ENCODE assay signal across 24 cellular contexts in the genomic region with DNA sequence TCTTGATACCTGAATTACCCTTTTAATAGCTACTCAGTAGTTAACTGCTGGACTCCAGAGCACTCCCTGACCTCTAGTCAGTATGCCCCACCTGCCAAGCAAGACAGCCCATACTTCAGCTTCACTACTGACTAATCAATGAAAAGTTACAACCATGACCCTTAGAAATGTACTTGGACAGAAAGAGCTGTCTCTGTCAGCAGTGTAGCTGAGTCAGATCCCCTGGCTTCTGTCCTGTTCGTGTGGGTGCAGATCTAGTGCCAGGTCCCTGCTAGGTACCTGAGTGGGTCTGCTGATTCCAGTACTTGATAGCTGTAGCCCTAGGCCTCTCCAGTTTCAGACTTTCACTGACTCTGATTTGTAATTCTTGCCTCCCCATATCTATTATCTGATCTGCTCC.
DNase-seq lines count a peak whose midpoint lies in the region; ATAC-seq and TF ChIP-seq lines count a peak whose summit lies in the region.
"Had no signal": no experiment of that assay in that cellular context is flagged by ENCODE, and none has a peak within 500 bp of the region (broad histone marks: within the 10 kb centered on the region; RNA-seq: fewer than 3 reads in every experiment).

No MANE protein-coding gene starts in this region.

- no peak for TF ChIP-seq POLR2A in thyroid gland (IDR thresholded peaks at IDR 0.05)

- H3K4me1 ChIP-seq in mammary epithelial cell (ENCODE audit: insufficient read depth, low read length) = peaks cover 16% of the 10 kb centered on the region
- peaks cover 0 to 4% of the 10 kb centered on the region in 2 donors for H3K4me1 ChIP-seq in thyroid gland
- no peaks in the 10 kb centered on the region for H3K4me1 ChIP-seq in endodermal cell (ENCODE audit: control insufficient read depth, insufficient read depth, low read length)
- H3K4me1 ChIP-seq: uterus had no signal

- H3K9ac ChIP-seq in mammary epithelial cell (ENCODE audit: insufficient read depth, low read length) (no peak overlapping the region), endodermal cell (ENCODE audit: extremely low read depth, low read length, poor library complexity, severe bottlenecking) (no peak overlapping the region)

- WGBS in mammary epithelial cell (ENCODE audit: low coverage, missing lambda C conversion rate) = 0% methylated on average over 1 of the region's 1 CpG
- 33% methylated on average over 1 of the region's 1 CpG for WGBS in thyroid gland, 2 donors
- 93 to 100% methylated on average over 1 of the region's 1 CpG for WGBS in endodermal cell (ENCODE audit: insufficient coverage in 1 of 2, insufficient read length in 1 of 2), 2 experiments

- H3K36me3 Mint-ChIP-seq in endodermal cell (ENCODE audit: low read depth) = no peaks in the 10 kb centered on the region
- H3K36me3 Mint-ChIP-seq: brain had no signal

- H2AFZ ChIP-seq in mammary epithelial cell (ENCODE audit: low read depth, low read length) = no peak overlapping the region
- H2AFZ ChIP-seq: hepatocyte had no signal

- TF ChIP-seq CTCF in mammary epithelial cell (conservative IDR thresholded peaks at IDR 0.05 in 1 of 2, IDR thresholded peaks at IDR 0.05 in 1 of 2; ENCODE audit: extremely low read depth in 1 of 2, insufficient read depth in 1 of 2, low read depth in 1 of 2, low read length in 2 of 2) (no peak), thyroid gland (IDR thresholded peaks at IDR 0.05) (no peak), endodermal cell (conservative IDR thresholded peaks at IDR 0.05) (no peak)

- dilution Hi-C loops in mammary epithelial cell (cut with HindIII; ENCODE audit: low sequenced_read_pairs) = no loop called here

- no peaks in the 10 kb centered on the region for H3K27me3 Mint-ChIP-seq in endodermal cell (ENCODE audit: insufficient read depth)
- H3K27me3 Mint-ChIP-seq: activated T-cell treated with anti-CD3 and anti-CD28 coated beads, Interleukin-2, amount 50 U/mL, for 24 hours; IgD-negative memory B cell had no signal

- H3K4me3 ChIP-seq in MG63 (no peak overlapping the region), mammary epithelial cell (replicated peaks in 1 of 3; ENCODE audit: insufficient read depth in 1 of 3, low read depth in 2 of 3, low read length in 3 of 3) (no peak overlapping the region), thyroid gland (replicated peaks in 1 of 3) (no peak overlapping the region), endodermal cell (ENCODE audit: low read length) (no peak overlapping the region)
- H3K4me3 ChIP-seq: hepatocyte, SJSA1, skin epidermis, thoracic aorta, uterus had no signal

- DNase-seq in MG63 (peak; percentile 68), mammary epithelial cell (peak; percentile 46), islet precursor cell (peak; percentile 56), thyroid gland (peak; percentile 82 to 85), endodermal cell (no peak)
- DNase-seq: activated CD4-positive, alpha-beta T cell treated with anti-CD3 and anti-CD28 coated beads for 4 hours; activated gamma-delta T cell; activated T-cell treated with anti-CD3 and anti-CD28 coated beads, Interleukin-2, amount 50 U/mL, for 24 hours; erythroblast; naive thymus-derived CD4-positive, alpha-beta T cell; NCI-H1105; NCI-H2029; RPMI8226; uterus had no signal

- no peak overlapping the region for H3K4me3 Mint-ChIP-seq in endodermal cell
- H3K4me3 Mint-ChIP-seq: activated T-cell treated with anti-CD3 and anti-CD28 coated beads, Interleukin-2, amount 50 U/mL, for 24 hours; brain; IgD-negative memory B cell; mesothelial cell of epicardium; naive thymus-derived CD4-positive, alpha-beta T cell; stimulated activated naive CD8-positive, alpha-beta T cell treated with anti-CD3 and anti-CD28 coated beads, Interleukin-15, Interleukin-2, amounts not matched to agents 100 ng/mL and 50 ng/mL, for 24 hours had no signal

- no peaks in the 10 kb centered on the region for H3K79me2 ChIP-seq in mammary epithelial cell (ENCODE audit: insufficient read depth, low read length)
- H3K79me2 ChIP-seq: hepatocyte had no signal

- CTCF ChIA-PET in mammary epithelial cell (lab: Charles Lee; ENCODE audit: low non-redundant PET) = no interaction called here

- in situ Hi-C loops in mammary epithelial cell (cut with MboI; ENCODE audit: low sequenced_read_pairs in 2 of 2) = no loop called here

- no TSS peak for BruUV-seq in mammary epithelial cell (replicated peaks; lab: Mats Ljungman, UMichigan)

- peaks cover 3% of the 10 kb centered on the region for H3K4me1 Mint-ChIP-seq in endodermal cell

- no peaks in the 10 kb centered on the region for H3K27me3 ChIP-seq in MG63
- H3K27me3 ChIP-seq in mammary epithelial cell (ENCODE audit: insufficient read depth, low read length) = no peaks in the 10 kb centered on the region
- H3K27me3 ChIP-seq in thyroid gland = no peaks in the 10 kb centered on the region
- H3K27me3 ChIP-seq in endodermal cell (ENCODE audit: control insufficient read depth, insufficient read depth, low read length, poor library complexity, severe bottlenecking) = no peaks in the 10 kb centered on the region
- H3K27me3 ChIP-seq: hepatocyte, SJSA1, uterus had no signal

- no peak overlapping the region for H3K4me2 ChIP-seq in mammary epithelial cell (ENCODE audit: insufficient read depth, low read depth, low read length)
- H3K4me2 ChIP-seq: hepatocyte had no signal

- peaks cover 10% of the 10 kb centered on the region for H3K9me3 Mint-ChIP-seq in endodermal cell
- H3K9me3 Mint-ChIP-seq: activated T-cell treated with anti-CD3 and anti-CD28 coated beads, Interleukin-2, amount 50 U/mL, for 24 hours had no signal

- H4K20me1 ChIP-seq in mammary epithelial cell (ENCODE audit: insufficient read depth, low read length) = no peaks in the 10 kb centered on the region

- H3K9me3 ChIP-seq in MG63 = no peaks in the 10 kb centered on the region
- H3K9me3 ChIP-seq in mammary epithelial cell (replicated peaks; ENCODE audit: insufficient read depth, low read length) = no peaks in the 10 kb centered on the region
- no peaks in the 10 kb centered on the region for H3K9me3 ChIP-seq in thyroid gland
- no peaks in the 10 kb centered on the region for H3K9me3 ChIP-seq in endodermal cell (ENCODE audit: control insufficient read depth, low read length)
- H3K9me3 ChIP-seq: SJSA1, thoracic aorta had no signal

- ATAC-seq in GM21825 (IDR thresholded peaks at IDR 0.05; ENCODE audit: unreplicated experiment) (no peak), GM18511 (IDR thresholded peaks at IDR 0.05; ENCODE audit: unreplicated experiment) (no peak)
- ATAC-seq: naive thymus-derived CD4-positive, alpha-beta T cell had no signal

- H3K27ac ChIP-seq in mammary epithelial cell (ENCODE audit: insufficient read depth, low read depth, low read length) (no peak overlapping the region), thyroid gland (peak overlapping the region; percentile 41 to 68 (median 59)), endodermal cell (ENCODE audit: low read depth, low read length) (no peak overlapping the region)
- H3K27ac ChIP-seq: hepatocyte, SJSA1, skin epidermis, thoracic aorta, uterus had no signal

- intact Hi-C loops in mammary epithelial cell (cut with micrococcal nuclease) = no loop called here
- intact Hi-C loops in thyroid gland (cut with DNase I) = no loop called here

- H3K27ac Mint-ChIP-seq in endodermal cell = no peak overlapping the region
- H3K27ac Mint-ChIP-seq: activated T-cell treated with anti-CD3 and anti-CD28 coated beads, Interleukin-2, amount 50 U/mL, for 24 hours; brain; IgD-negative memory B cell; mesothelial cell of epicardium; naive thymus-derived CD4-positive, alpha-beta T cell; stimulated activated naive CD8-positive, alpha-beta T cell treated with anti-CD3 and anti-CD28 coated beads, Interleukin-15, Interleukin-2, amounts not matched to agents 100 ng/mL and 50 ng/mL, for 24 hours had no signal

- no peaks in the 10 kb centered on the region for H3K36me3 ChIP-seq in MG63
- no peaks in the 10 kb centered on the region for H3K36me3 ChIP-seq in mammary epithelial cell (ENCODE audit: insufficient read depth, low read length)
- no peaks in the 10 kb centered on the region for H3K36me3 ChIP-seq in thyroid gland
- H3K36me3 ChIP-seq in endodermal cell (ENCODE audit: control insufficient read depth, insufficient read depth, low read length) = no peaks in the 10 kb centered on the region
- H3K36me3 ChIP-seq: SJSA1, thoracic aorta, uterus had no signal

Comparison
In these comparisons a context has a peak if more than half of its experiments do, and no peak if none do; other contexts are left out.
1. H3K27ac ChIP-seq: peak in thyroid gland (3 of 3); none in mammary epithelial cell (single experiment) and endodermal cell (single experiment).